ENCODE assay signal across 2 cellular contexts in the genomic region with DNA sequence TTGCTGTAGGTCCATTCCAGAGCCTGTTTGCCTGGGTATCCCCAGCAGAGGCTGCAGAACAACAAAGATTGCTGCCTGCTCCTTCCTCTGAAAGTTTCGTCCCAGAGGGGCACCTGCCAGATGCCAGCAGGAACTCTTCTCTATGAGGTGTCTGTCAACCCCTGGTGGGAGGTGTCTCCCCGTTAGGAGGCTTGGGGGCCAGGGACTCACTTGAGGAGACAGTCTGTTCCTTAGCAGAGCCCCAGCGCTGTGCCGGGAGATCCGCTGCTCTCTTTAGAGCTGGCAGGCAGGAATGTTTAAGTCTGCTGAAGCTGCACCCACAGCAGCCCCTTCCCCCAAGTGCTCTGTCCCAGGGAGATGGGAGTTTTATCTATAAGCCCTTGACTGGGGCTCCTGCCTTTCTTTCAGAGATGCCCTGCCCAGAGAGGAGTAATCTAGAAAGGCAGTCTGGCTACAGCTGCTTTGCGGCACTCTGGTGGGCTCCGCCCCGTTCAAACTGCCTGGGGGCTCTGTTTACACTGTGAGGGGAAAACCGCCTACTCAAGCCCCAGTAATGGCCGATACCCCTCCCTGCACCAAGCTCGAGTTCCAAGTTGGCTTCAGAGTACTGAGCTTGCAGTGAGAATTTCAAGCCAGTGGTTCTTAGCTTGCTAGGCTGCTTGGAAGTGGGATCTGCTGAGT.
TF ChIP-seq lines count a peak whose summit lies in the region.

No MANE protein-coding gene starts in this region.

TF ChIP-seq in GM23338, 12 proteins besides CTCF, POLR2A, EP300 and RAD21 (continues in another document):
- TF ChIP-seq, protein P1, sequence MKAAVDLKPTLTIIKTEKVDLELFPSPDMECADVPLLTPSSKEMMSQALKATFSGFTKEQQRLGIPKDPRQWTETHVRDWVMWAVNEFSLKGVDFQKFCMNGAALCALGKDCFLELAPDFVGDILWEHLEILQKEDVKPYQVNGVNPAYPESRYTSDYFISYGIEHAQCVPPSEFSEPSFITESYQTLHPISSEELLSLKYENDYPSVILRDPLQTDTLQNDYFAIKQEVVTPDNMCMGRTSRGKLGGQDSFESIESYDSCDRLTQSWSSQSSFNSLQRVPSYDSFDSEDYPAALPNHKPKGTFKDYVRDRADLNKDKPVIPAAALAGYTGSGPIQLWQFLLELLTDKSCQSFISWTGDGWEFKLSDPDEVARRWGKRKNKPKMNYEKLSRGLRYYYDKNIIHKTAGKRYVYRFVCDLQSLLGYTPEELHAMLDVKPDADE (IDR thresholded peaks at IDR 0.05) = no peak
- TF ChIP-seq, protein P2, sequence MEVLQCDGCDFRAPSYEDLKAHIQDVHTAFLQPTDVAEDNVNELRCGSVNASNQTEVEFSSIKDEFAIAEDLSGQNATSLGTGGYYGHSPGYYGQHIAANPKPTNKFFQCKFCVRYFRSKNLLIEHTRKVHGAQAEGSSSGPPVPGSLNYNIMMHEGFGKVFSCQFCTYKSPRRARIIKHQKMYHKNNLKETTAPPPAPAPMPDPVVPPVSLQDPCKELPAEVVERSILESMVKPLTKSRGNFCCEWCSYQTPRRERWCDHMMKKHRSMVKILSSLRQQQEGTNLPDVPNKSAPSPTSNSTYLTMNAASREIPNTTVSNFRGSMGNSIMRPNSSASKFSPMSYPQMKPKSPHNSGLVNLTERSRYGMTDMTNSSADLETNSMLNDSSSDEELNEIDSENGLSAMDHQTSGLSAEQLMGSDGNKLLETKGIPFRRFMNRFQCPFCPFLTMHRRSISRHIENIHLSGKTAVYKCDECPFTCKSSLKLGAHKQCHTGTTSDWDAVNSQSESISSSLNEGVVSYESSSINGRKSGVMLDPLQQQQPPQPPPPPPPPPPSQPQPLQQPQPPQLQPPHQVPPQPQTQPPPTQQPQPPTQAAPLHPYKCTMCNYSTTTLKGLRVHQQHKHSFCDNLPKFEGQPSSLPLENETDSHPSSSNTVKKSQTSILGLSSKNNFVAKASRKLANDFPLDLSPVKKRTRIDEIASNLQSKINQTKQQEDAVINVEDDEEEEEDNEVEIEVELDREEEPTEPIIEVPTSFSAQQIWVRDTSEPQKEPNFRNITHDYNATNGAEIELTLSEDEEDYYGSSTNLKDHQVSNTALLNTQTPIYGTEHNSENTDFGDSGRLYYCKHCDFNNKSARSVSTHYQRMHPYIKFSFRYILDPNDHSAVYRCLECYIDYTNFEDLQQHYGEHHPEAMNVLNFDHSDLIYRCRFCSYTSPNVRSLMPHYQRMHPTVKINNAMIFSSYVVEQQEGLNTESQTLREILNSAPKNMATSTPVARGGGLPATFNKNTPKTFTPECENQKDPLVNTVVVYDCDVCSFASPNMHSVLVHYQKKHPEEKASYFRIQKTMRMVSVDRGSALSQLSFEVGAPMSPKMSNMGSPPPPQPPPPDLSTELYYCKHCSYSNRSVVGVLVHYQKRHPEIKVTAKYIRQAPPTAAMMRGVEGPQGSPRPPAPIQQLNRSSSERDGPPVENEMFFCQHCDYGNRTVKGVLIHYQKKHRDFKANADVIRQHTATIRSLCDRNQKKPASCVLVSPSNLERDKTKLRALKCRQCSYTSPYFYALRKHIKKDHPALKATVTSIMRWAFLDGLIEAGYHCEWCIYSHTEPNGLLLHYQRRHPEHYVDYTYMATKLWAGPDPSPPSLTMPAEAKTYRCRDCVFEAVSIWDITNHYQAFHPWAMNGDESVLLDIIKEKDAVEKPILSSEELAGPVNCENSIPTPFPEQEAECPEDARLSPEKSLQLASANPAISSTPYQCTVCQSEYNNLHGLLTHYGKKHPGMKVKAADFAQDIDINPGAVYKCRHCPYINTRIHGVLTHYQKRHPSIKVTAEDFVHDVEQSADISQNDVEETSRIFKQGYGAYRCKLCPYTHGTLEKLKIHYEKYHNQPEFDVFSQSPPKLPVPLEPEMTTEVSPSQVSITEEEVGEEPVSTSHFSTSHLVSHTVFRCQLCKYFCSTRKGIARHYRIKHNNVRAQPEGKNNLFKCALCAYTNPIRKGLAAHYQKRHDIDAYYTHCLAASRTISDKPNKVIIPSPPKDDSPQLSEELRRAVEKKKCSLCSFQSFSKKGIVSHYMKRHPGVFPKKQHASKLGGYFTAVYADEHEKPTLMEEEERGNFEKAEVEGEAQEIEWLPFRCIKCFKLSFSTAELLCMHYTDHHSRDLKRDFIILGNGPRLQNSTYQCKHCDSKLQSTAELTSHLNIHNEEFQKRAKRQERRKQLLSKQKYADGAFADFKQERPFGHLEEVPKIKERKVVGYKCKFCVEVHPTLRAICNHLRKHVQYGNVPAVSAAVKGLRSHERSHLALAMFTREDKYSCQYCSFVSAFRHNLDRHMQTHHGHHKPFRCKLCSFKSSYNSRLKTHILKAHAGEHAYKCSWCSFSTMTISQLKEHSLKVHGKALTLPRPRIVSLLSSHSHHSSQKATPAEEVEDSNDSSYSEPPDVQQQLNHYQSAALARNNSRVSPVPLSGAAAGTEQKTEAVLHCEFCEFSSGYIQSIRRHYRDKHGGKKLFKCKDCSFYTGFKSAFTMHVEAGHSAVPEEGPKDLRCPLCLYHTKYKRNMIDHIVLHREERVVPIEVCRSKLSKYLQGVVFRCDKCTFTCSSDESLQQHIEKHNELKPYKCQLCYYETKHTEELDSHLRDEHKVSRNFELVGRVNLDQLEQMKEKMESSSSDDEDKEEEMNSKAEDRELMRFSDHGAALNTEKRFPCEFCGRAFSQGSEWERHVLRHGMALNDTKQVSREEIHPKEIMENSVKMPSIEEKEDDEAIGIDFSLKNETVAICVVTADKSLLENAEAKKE (CRISPR knock-in tag; IDR thresholded peaks at IDR 0.05) = no peak
- TF ChIP-seq JUNB (IDR thresholded peaks at IDR 0.05; ENCODE audit: unreplicated experiment) (no peak), POLR2AphosphoS5 (IDR thresholded peaks at IDR 0.05; ENCODE audit: low read depth) (no peak), EZH2 (IDR thresholded peaks at IDR 0.05; ENCODE audit: low read depth, unreplicated experiment) (no peak), EZH2phosphoT487 (IDR thresholded peaks at IDR 0.05; ENCODE audit: unreplicated experiment) (no peak), ZNF331 (CRISPR knock-in tag; IDR thresholded peaks at IDR 0.05; ENCODE audit: low read depth) (no peak), ZNF114 (CRISPR knock-in tag; IDR thresholded peaks at IDR 0.05) (no peak), CREB1 (CRISPR knock-in tag; IDR thresholded peaks at IDR 0.05; ENCODE audit: low read depth) (no peak), STAT1 (IDR thresholded peaks at IDR 0.05; ENCODE audit: unreplicated experiment) (no peak)

TF ChIP-seq in K562, 482 proteins besides CTCF, POLR2A, EP300 and RAD21:
- no peak for TF ChIP-seq ZNF79 (CRISPR knock-in tag; IDR thresholded peaks at IDR 0.05; ENCODE audit: low read depth)
- TF ChIP-seq ELF4 (CRISPR knock-in tag; IDR thresholded peaks at IDR 0.05) = no peak
- TF ChIP-seq YY1 (IDR thresholded peaks at IDR 0.05; ENCODE audit: borderline replicate concordance in 1 of 3, control insufficient read depth in 1 of 3, extremely low read depth in 1 of 3, insufficient read depth in 3 of 3, insufficient read length in 1 of 3, insufficient replicate concordance in 2 of 3, low read depth in 1 of 3, low read length in 2 of 3) = peak in 1 of 3 experiments; percentile 61
- peak; percentile 65; the same call in 1 of the 2 replicates for TF ChIP-seq ZBTB7A (IDR thresholded peaks at IDR 0.05; ENCODE audit: borderline replicate concordance, control insufficient read depth, low read depth, low read length)
- TF ChIP-seq ZNF384 (IDR thresholded peaks at IDR 0.05; ENCODE audit: low read depth, low read length) = no peak
- peak; percentile 63 for TF ChIP-seq CBFA2T2 (conservative IDR thresholded peaks at IDR 0.05)
- TF ChIP-seq MTF1 (CRISPR knock-in tag; IDR thresholded peaks at IDR 0.05; ENCODE audit: borderline replicate concordance) = no peak
- TF ChIP-seq MCM2 (IDR thresholded peaks at IDR 0.05; ENCODE audit: low read depth) = no peak
- peak; percentile 75 for TF ChIP-seq CBFA2T3 (IDR thresholded peaks at IDR 0.05)
- no peak for TF ChIP-seq ZNF311 (CRISPR knock-in tag; IDR thresholded peaks at IDR 0.05)
- 0 out of 2 replicates have a peak, but pooled peaks have one; percentile 36 for TF ChIP-seq ZNF316 (IDR thresholded peaks at IDR 0.05)
- TF ChIP-seq POLR2AphosphoS5 (IDR thresholded peaks at IDR 0.05; ENCODE audit: control insufficient read depth, insufficient read depth, low read depth, low read length) = 0 out of 2 replicates have a peak, but pooled peaks have one; percentile 28
- no peak for TF ChIP-seq ZNF263 (CRISPR knock-in tag; IDR thresholded peaks at IDR 0.05; ENCODE audit: borderline replicate concordance)
- no peak for TF ChIP-seq PHTF2 (CRISPR knock-in tag; IDR thresholded peaks at IDR 0.05)
- no peak for TF ChIP-seq HSF4 (CRISPR knock-in tag; IDR thresholded peaks at IDR 0.05; ENCODE audit: borderline replicate concordance)
- no peak for TF ChIP-seq ZKSCAN3 (CRISPR knock-in tag; IDR thresholded peaks at IDR 0.05)
- TF ChIP-seq ZNF408 (CRISPR knock-in tag; IDR thresholded peaks at IDR 0.05; ENCODE audit: low read depth) = no peak
- 0 out of 2 replicates have a peak, but pooled peaks have one; percentile 21 for TF ChIP-seq TCF3 (CRISPR knock-in tag; IDR thresholded peaks at IDR 0.05)
- no peak for TF ChIP-seq MBD2 (IDR thresholded peaks at IDR 0.05; ENCODE audit: borderline replicate concordance, low read depth)
- peak; percentile 39; the same call in 1 of the 2 replicates for TF ChIP-seq NCOR1 (IDR thresholded peaks at IDR 0.05)
- TF ChIP-seq CXXC5 (CRISPR knock-in tag; IDR thresholded peaks at IDR 0.05) = 0 out of 2 replicates have a peak, but pooled peaks have one; percentile 14
- peak; percentile 16; the same call in 1 of the 2 replicates for TF ChIP-seq TEAD4 (IDR thresholded peaks at IDR 0.05; ENCODE audit: low read length)
- TF ChIP-seq TEAD4 (CRISPR knock-in tag; IDR thresholded peaks at IDR 0.05; ENCODE audit: borderline replicate concordance) = no peak
- no peak for TF ChIP-seq RBBP5 (IDR thresholded peaks at IDR 0.05; ENCODE audit: borderline replicate concordance, insufficient read depth, low read length, poor library complexity, severe bottlenecking)
- no peak for TF ChIP-seq ZNF780A (CRISPR knock-in tag; IDR thresholded peaks at IDR 0.05)
- no peak for TF ChIP-seq FIP1L1 (IDR thresholded peaks at IDR 0.05; ENCODE audit: low read depth, low read length, poor library complexity, severe bottlenecking)
- TF ChIP-seq, protein P3, sequence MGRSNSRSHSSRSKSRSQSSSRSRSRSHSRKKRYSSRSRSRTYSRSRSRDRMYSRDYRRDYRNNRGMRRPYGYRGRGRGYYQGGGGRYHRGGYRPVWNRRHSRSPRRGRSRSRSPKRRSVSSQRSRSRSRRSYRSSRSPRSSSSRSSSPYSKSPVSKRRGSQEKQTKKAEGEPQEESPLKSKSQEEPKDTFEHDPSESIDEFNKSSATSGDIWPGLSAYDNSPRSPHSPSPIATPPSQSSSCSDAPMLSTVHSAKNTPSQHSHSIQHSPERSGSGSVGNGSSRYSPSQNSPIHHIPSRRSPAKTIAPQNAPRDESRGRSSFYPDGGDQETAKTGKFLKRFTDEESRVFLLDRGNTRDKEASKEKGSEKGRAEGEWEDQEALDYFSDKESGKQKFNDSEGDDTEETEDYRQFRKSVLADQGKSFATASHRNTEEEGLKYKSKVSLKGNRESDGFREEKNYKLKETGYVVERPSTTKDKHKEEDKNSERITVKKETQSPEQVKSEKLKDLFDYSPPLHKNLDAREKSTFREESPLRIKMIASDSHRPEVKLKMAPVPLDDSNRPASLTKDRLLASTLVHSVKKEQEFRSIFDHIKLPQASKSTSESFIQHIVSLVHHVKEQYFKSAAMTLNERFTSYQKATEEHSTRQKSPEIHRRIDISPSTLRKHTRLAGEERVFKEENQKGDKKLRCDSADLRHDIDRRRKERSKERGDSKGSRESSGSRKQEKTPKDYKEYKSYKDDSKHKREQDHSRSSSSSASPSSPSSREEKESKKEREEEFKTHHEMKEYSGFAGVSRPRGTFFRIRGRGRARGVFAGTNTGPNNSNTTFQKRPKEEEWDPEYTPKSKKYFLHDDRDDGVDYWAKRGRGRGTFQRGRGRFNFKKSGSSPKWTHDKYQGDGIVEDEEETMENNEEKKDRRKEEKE (IDR thresholded peaks at IDR 0.05; ENCODE audit: borderline replicate concordance in 1 of 2, control insufficient read depth in 1 of 2, low read depth in 2 of 2, low read length in 1 of 2) = no peak
